ENCODE assay signal across 10 cellular contexts in genomic region chr20:14838663-14839650, GRCh38.
A peak's percentile ranks its signal among the peaks of the same experiment; 100 is the strongest.
DNase-seq lines count a peak whose midpoint lies in the region; ATAC-seq, FAIRE-seq and TF ChIP-seq lines count a peak whose summit lies in the region.
"Had no signal": no experiment of that assay in that cellular context is flagged by ENCODE, and none has a peak within 500 bp of the region (broad histone marks: within the 10 kb centered on the region; RNA-seq: fewer than 3 reads in every experiment).

No MANE protein-coding gene starts in this region.

- H3K4me3 ChIP-seq in fibroblast of villous mesenchyme (ENCODE audit: low read depth, low read length) (no peak overlapping the region), ascending aorta (no peak overlapping the region), upper lobe of right lung (no peak overlapping the region)
- H3K4me3 ChIP-seq: neural progenitor cell had no signal

- ATAC-seq in GM21825 (IDR thresholded peaks at IDR 0.05; ENCODE audit: unreplicated experiment) (peak; percentile 80), HG03571 (IDR thresholded peaks at IDR 0.05; ENCODE audit: unreplicated experiment) (peak; percentile 87), upper lobe of right lung (no peak)

- H3K4me1 ChIP-seq in ascending aorta = no peaks in the 10 kb centered on the region
- no peaks in the 10 kb centered on the region for H3K4me1 ChIP-seq in upper lobe of right lung
- H3K4me1 ChIP-seq: neural progenitor cell had no signal

- TF ChIP-seq CTCF in fibroblast of villous mesenchyme (IDR thresholded peaks at IDR 0.05; ENCODE audit: insufficient read depth, low read depth, low read length) = no peak
- TF ChIP-seq CTCF in ascending aorta (IDR thresholded peaks at IDR 0.05) = no peak
- TF ChIP-seq CTCF in upper lobe of right lung (IDR thresholded peaks at IDR 0.05) = no peak

- H3K4me3 Mint-ChIP-seq in activated CD4-positive, alpha-beta memory T cell treated with anti-CD3 and anti-CD28 coated beads, Interleukin-2, amount 10 ng/mL, durations not matched to agents 7 days and 5 days = no peak overlapping the region
- H3K4me3 Mint-ChIP-seq in activated naive CD4-positive, alpha-beta T cell treated with anti-CD3 and anti-CD28 coated beads for 36 hours = no peak overlapping the region
- H3K4me3 Mint-ChIP-seq: neural progenitor cell had no signal

- H3K4me1 Mint-ChIP-seq in activated CD4-positive, alpha-beta memory T cell treated with anti-CD3 and anti-CD28 coated beads, Interleukin-2, amount 10 ng/mL, durations not matched to agents 7 days and 5 days = no peaks in the 10 kb centered on the region
- no peaks in the 10 kb centered on the region for H3K4me1 Mint-ChIP-seq in activated naive CD4-positive, alpha-beta T cell treated with anti-CD3 and anti-CD28 coated beads for 36 hours (ENCODE audit: low read depth)

- FAIRE-seq in GM18507 (lab: Jason Lieb, UNC) = peak; percentile 54

- H3K27me3 ChIP-seq in ascending aorta (no peaks in the 10 kb centered on the region), upper lobe of right lung (no peaks in the 10 kb centered on the region)
- H3K27me3 ChIP-seq: neural progenitor cell had no signal

- H3K36me3 Mint-ChIP-seq in activated CD4-positive, alpha-beta memory T cell treated with anti-CD3 and anti-CD28 coated beads, Interleukin-2, amount 10 ng/mL, durations not matched to agents 7 days and 5 days (ENCODE audit: low read depth) = no peaks in the 10 kb centered on the region
- H3K36me3 Mint-ChIP-seq in activated naive CD4-positive, alpha-beta T cell treated with anti-CD3 and anti-CD28 coated beads for 36 hours (ENCODE audit: low read depth) = no peaks in the 10 kb centered on the region
- H3K36me3 Mint-ChIP-seq: neural progenitor cell had no signal

- POLR2A ChIA-PET in activated CD4-positive, alpha-beta memory T cell treated with anti-CD3 and anti-CD28 coated beads, Interleukin-2, amount 10 ng/mL, durations not matched to agents 7 days and 5 days (lab: Charles Lee) = interaction anchor here (0.6 kb wide), 1 partner anchor 1796 kb away, joined by 3 read pairs; no protein-coding TSS in a partner anchor

- CTCF ChIA-PET in activated CD4-positive, alpha-beta memory T cell treated with anti-CD3 and anti-CD28 coated beads, Interleukin-2, amount 10 ng/mL, durations not matched to agents 7 days and 5 days (lab: Charles Lee) = no interaction called here
- CTCF ChIA-PET in activated naive CD4-positive, alpha-beta T cell treated with anti-CD3 and anti-CD28 coated beads for 36 hours (lab: Charles Lee) = interaction anchor here (0.6 kb wide), 1 partner anchor 950 kb away, joined by 5 read pairs; no protein-coding TSS in a partner anchor

- H3K27ac ChIP-seq in ascending aorta = no peak overlapping the region
- H3K27ac ChIP-seq in upper lobe of right lung = no peak overlapping the region
- H3K27ac ChIP-seq: neural progenitor cell had no signal

- no peak for DNase-seq in GM18507 (ENCODE audit: extremely low spot score, insufficient read length, low read depth)
- peak; percentile 13 for DNase-seq in fibroblast of villous mesenchyme (ENCODE audit: low read depth)
- no peak for DNase-seq in activated CD4-positive, alpha-beta memory T cell treated with anti-CD3 and anti-CD28 coated beads, Interleukin-2, amount 10 ng/mL, durations not matched to agents 7 days and 5 days
- DNase-seq in ascending aorta (ENCODE audit: low spot score in 2 of 2) = no peak
- DNase-seq in upper lobe of right lung = no peak
- no peak for DNase-seq in activated naive CD4-positive, alpha-beta T cell treated with anti-CD3 and anti-CD28 coated beads for 36 hours
- DNase-seq: DMS53 had no signal

- H3K9me3 Mint-ChIP-seq in activated CD4-positive, alpha-beta memory T cell treated with anti-CD3 and anti-CD28 coated beads, Interleukin-2, amount 10 ng/mL, durations not matched to agents 7 days and 5 days = peaks cover 7% of the 10 kb centered on the region
- peaks cover 5% of the 10 kb centered on the region for H3K9me3 Mint-ChIP-seq in activated naive CD4-positive, alpha-beta T cell treated with anti-CD3 and anti-CD28 coated beads for 36 hours

- no peaks in the 10 kb centered on the region for H3K27me3 Mint-ChIP-seq in activated CD4-positive, alpha-beta memory T cell treated with anti-CD3 and anti-CD28 coated beads, Interleukin-2, amount 10 ng/mL, durations not matched to agents 7 days and 5 days
- H3K27me3 Mint-ChIP-seq in activated naive CD4-positive, alpha-beta T cell treated with anti-CD3 and anti-CD28 coated beads for 36 hours (ENCODE audit: low read depth) = no peaks in the 10 kb centered on the region

- H3K9me3 ChIP-seq in ascending aorta = no peaks in the 10 kb centered on the region
- no peaks in the 10 kb centered on the region for H3K9me3 ChIP-seq in upper lobe of right lung

- H3K27ac Mint-ChIP-seq in activated CD4-positive, alpha-beta memory T cell treated with anti-CD3 and anti-CD28 coated beads, Interleukin-2, amount 10 ng/mL, durations not matched to agents 7 days and 5 days = no peak overlapping the region
- H3K27ac Mint-ChIP-seq in activated naive CD4-positive, alpha-beta T cell treated with anti-CD3 and anti-CD28 coated beads for 36 hours = no peak overlapping the region
- H3K27ac Mint-ChIP-seq: neural progenitor cell had no signal

- no peaks in the 10 kb centered on the region for H3K36me3 ChIP-seq in ascending aorta
- no peaks in the 10 kb centered on the region for H3K36me3 ChIP-seq in upper lobe of right lung
- H3K36me3 ChIP-seq: neural progenitor cell had no signal

- intact Hi-C loops in ascending aorta (cut with DNase I) (no loop called here), upper lobe of right lung (cut with DNase I) (no loop called here)
- intact Hi-C loops in activated naive CD4-positive, alpha-beta T cell treated with anti-CD3 and anti-CD28 coated beads for 36 hours (cut with micrococcal nuclease) = no loop called here
